2 cellular contexts compared by ENCODE assay signal in the genomic region with DNA sequence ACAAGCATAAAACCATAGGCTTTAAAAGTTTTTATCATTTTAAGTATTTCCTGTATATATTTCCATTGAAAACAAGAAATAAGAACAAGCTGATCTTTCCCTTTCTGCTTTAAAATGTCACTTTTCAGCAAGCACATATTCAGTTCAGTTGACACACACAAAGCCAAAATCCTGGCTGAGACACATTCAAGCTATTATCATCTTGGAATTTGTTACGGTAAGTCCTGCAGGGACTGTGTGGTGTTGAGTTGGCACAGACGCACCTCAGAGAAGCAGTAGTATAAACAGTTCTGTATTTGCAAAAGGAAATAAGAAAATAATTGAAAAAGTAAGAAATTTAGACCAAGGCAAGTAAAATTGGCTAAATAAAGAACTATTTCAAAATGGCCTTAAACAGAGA.
TF ChIP-seq lines count a peak whose summit lies in the region.

No MANE protein-coding gene starts in this region.

TF ChIP-seq in A549, 52 proteins besides CTCF, POLR2A, EP300 and RAD21 (continued from another document):
- TF ChIP-seq, protein P1, sequence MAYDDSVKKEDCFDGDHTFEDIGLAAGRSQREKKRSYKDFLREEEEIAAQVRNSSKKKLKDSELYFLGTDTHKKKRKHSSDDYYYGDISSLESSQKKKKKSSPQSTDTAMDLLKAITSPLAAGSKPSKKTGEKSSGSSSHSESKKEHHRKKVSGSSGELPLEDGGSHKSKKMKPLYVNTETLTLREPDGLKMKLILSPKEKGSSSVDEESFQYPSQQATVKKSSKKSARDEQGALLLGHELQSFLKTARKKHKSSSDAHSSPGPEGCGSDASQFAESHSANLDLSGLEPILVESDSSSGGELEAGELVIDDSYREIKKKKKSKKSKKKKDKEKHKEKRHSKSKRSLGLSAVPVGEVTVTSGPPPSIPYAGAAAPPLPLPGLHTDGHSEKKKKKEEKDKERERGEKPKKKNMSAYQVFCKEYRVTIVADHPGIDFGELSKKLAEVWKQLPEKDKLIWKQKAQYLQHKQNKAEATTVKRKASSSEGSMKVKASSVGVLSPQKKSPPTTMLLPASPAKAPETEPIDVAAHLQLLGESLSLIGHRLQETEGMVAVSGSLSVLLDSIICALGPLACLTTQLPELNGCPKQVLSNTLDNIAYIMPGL (CRISPR knock-in tag; IDR thresholded peaks at IDR 0.05; ENCODE audit: borderline replicate concordance): no peak

TF ChIP-seq in WTC11, 78 proteins besides CTCF, POLR2A, EP300 and RAD21 (continued from another document):
- TF ChIP-seq, protein P2, sequence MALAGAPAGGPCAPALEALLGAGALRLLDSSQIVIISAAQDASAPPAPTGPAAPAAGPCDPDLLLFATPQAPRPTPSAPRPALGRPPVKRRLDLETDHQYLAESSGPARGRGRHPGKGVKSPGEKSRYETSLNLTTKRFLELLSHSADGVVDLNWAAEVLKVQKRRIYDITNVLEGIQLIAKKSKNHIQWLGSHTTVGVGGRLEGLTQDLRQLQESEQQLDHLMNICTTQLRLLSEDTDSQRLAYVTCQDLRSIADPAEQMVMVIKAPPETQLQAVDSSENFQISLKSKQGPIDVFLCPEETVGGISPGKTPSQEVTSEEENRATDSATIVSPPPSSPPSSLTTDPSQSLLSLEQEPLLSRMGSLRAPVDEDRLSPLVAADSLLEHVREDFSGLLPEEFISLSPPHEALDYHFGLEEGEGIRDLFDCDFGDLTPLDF (CRISPR knock-in tag; IDR thresholded peaks at IDR 0.05): no peak
- TF ChIP-seq NFE2L1 (CRISPR knock-in tag; IDR thresholded peaks at IDR 0.05) (no peak), CBFB (CRISPR knock-in tag; IDR thresholded peaks at IDR 0.05; ENCODE audit: low read depth) (no peak), ZNF232 (CRISPR knock-in tag; IDR thresholded peaks at IDR 0.05) (no peak), JAZF1 (CRISPR knock-in tag; IDR thresholded peaks at IDR 0.05) (no peak), GABPB1 (CRISPR knock-in tag; IDR thresholded peaks at IDR 0.05) (no peak), ELF4 (CRISPR knock-in tag; IDR thresholded peaks at IDR 0.05; ENCODE audit: low read depth) (no peak)
- TF ChIP-seq, protein P3, sequence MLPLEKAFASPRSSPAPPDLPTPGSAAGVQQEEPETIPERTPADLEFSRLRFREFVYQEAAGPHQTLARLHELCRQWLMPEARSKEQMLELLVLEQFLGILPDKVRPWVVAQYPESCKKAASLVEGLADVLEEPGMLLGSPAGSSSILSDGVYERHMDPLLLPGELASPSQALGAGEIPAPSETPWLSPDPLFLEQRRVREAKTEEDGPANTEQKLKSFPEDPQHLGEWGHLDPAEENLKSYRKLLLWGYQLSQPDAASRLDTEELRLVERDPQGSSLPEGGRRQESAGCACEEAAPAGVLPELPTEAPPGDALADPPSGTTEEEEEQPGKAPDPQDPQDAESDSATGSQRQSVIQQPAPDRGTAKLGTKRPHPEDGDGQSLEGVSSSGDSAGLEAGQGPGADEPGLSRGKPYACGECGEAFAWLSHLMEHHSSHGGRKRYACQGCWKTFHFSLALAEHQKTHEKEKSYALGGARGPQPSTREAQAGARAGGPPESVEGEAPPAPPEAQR (CRISPR knock-in tag; IDR thresholded peaks at IDR 0.05): no peak
- TF ChIP-seq, protein P4, sequence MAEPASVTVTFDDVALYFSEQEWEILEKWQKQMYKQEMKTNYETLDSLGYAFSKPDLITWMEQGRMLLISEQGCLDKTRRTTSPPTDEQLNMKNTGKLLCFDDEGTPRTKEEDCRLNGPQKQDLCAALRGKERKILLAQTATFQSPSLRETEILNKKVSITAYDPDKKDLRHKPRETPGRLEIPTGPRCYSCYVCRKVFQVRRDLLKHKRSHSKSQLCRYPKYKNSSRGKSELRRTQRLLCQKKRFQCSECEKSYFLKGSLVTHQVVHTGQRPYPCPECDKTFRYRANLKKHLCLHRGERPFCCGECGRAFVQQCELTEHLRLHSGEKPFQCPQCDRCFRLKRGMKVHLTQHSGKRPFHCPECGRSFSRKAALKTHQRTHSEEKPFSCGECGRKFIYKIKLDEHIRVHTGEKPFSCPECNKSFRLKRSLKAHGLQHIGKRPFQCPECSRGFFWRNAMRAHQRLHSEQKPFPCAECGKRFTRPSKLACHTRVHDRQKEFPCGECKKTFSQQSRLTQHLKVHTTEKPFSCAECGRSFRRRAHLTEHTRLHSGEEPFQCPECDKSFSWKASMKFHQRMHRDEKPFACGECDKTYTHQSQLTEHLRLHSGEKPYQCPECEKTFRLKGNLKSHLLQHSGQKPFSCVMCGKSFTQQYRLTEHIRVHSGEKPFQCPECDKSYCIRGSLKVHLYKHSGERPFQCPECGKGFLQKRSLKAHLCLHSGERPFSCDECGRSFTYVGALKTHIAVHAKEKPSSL (CRISPR knock-in tag; conservative IDR thresholded peaks at IDR 0.05): no peak
